ENCODE assay signal across 29 cellular contexts in the genomic region with DNA sequence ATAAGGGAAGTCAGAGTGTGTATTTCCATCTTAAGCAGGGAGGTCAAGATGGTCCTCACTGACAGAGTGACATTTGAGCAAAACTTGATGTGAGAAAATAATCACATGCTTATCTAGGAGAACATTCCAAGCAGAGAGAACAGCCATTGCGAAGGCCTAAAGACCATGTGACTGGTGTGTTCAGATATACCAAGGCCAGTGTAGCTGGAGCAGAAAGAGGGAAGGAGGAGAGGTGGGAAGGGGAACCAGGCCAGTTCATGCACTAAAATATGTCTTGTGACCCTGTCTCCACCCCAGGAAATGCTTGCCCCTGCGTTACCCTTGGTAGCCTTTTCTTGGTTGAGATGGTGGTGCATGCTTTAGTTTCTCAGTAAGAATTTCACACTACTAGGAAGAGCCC.
"Had no signal": no experiment of that assay in that cellular context is flagged by ENCODE, and none has a peak within 500 bp of the region (broad histone marks: within the 10 kb centered on the region; RNA-seq: fewer than 3 reads in every experiment).

No MANE protein-coding gene starts in this region.

- H3K36me3 ChIP-seq: adrenal gland, esophagus muscularis mucosa, gastrocnemius medialis, WERI-Rb-1 had no signal

- H3K9me3 ChIP-seq: adrenal gland, body of pancreas, esophagus muscularis mucosa, gastrocnemius medialis had no signal

- FAIRE-seq: colon had no signal

- H3K27me3 ChIP-seq: adrenal gland, body of pancreas, esophagus muscularis mucosa, foreskin keratinocyte, gastrocnemius medialis had no signal

- H3K4me3 ChIP-seq: adrenal gland, body of pancreas, esophagus muscularis mucosa, gastrocnemius medialis had no signal

- H3K4me1 ChIP-seq: gastrocnemius medialis had no signal

- ATAC-seq: activated CD4-positive, CD25-positive, alpha-beta regulatory T cell treated with anti-CD3 and anti-CD28 coated beads, Interleukin-2, amount 50 U/mL, for 24 hours; activated CD8-positive, alpha-beta T cell treated with anti-CD3 and anti-CD28 coated beads for 36 hours; activated naive CD8-positive, alpha-beta T cell treated with anti-CD3 and anti-CD28 coated beads, Interleukin-2, amount 50 U/mL, for 24 hours; activated T-cell treated with anti-CD3 and anti-CD28 coated beads, Interleukin-2, amount 50 U/mL, for 4 hours; body of pancreas; effector memory CD8-positive, alpha-beta T cell; foreskin keratinocyte; gastrocnemius medialis; T-helper 17 cell had no signal

- H3K27ac ChIP-seq: adrenal gland, body of pancreas, foreskin keratinocyte, gastrocnemius medialis, WERI-Rb-1 had no signal

- DNase-seq: activated B cell treated with CpG ODN at 0.5 μM for 24 hours; activated CD4-positive, alpha-beta T cell treated with anti-CD3 and anti-CD28 coated beads for 48 hours; activated CD4-positive, alpha-beta T cell treated with anti-CD3 and anti-CD28 coated beads, Interleukin-2, amount 50 U/mL, for 1 hour; activated CD4-positive, alpha-beta T cell treated with anti-CD3 and anti-CD28 coated beads, Interleukin-2, amount 50 U/mL, for 48 hours; activated CD8-positive, alpha-beta memory T cell treated with anti-CD3 and anti-CD28 coated beads for 24 hours; activated CD8-positive, alpha-beta T cell treated with anti-CD3 and anti-CD28 coated beads for 36 hours; activated effector memory CD4-positive, alpha-beta T cell treated with anti-CD3 and anti-CD28 coated beads, Interleukin-2, amount 50 U/mL, for 16 hours; activated naive CD4-positive, alpha-beta T cell treated with anti-CD3 and anti-CD28 coated beads for 36 hours; activated naive CD8-positive, alpha-beta T cell treated with anti-CD3 and anti-CD28 coated beads for 36 hours; activated naive CD8-positive, alpha-beta T cell treated with anti-CD3 and anti-CD28 coated beads, Interleukin-2, amount 50 U/mL, for 24 hours; activated T-cell treated with anti-CD3 and anti-CD28 coated beads, Interleukin-2, amount 50 U/mL, for 4 hours; amygdala; aorta; cortex of kidney; dermis blood vessel endothelial cell; effector CD4-positive, alpha-beta T cell; effector memory CD8-positive, alpha-beta T cell; erythroblast; foreskin keratinocyte; gastrocnemius medialis; T-helper 1 cell; T-helper 17 cell; T1000; WERI-Rb-1 had no signal
